Comparison of ENCODE assay signal across 2 cellular contexts in genomic region chr6:80689700-80690099, GRCh38.
TF ChIP-seq lines count a peak whose summit lies in the region.

No MANE protein-coding gene starts in this region.

TF ChIP-seq in SK-N-SH, 30 proteins besides CTCF, POLR2A, EP300 and RAD21:
- TF ChIP-seq FOXJ3 (CRISPR knock-in tag; IDR thresholded peaks at IDR 0.05) (no peak), FOSL2 (IDR thresholded peaks at IDR 0.05; ENCODE audit: borderline replicate concordance, low read depth) (no peak), REST (IDR thresholded peaks at IDR 0.05; ENCODE audit: low read depth, low read length) (no peak), SMC3 (IDR thresholded peaks at IDR 0.05; ENCODE audit: low read depth, low read length) (no peak), MEF2A (IDR thresholded peaks at IDR 0.05; ENCODE audit: borderline replicate concordance, low read depth) (no peak), FOXM1 (IDR thresholded peaks at IDR 0.05; ENCODE audit: low read depth) (no peak), MAX (IDR thresholded peaks at IDR 0.05; ENCODE audit: low read depth) (no peak), EZH2phosphoT487 (IDR thresholded peaks at IDR 0.05; ENCODE audit: borderline replicate concordance, low read depth) (no peak), GATA2 (CRISPR knock-in tag; IDR thresholded peaks at IDR 0.05) (no peak), RXRA (IDR thresholded peaks at IDR 0.05; ENCODE audit: borderline replicate concordance, low read depth) (no peak)

TF ChIP-seq in SK-N-SH treated with all-trans-retinoic acid at 6 μM for 48 hours, 23 proteins besides CTCF, POLR2A, EP300 and RAD21:
- TF ChIP-seq ARNTL (CRISPR knock-in tag; IDR thresholded peaks at IDR 0.05; ENCODE audit: borderline replicate concordance, low read depth) = no peak
- TF ChIP-seq CSRNP3 (CRISPR knock-in tag; IDR thresholded peaks at IDR 0.05) = no peak
- TF ChIP-seq ESRRG (CRISPR knock-in tag; IDR thresholded peaks at IDR 0.05) = no peak
- TF ChIP-seq SNAI2 (CRISPR knock-in tag; IDR thresholded peaks at IDR 0.05) = no peak
- no peak for TF ChIP-seq CSDC2 (CRISPR knock-in tag; IDR thresholded peaks at IDR 0.05)
- no peak for TF ChIP-seq OSR1 (CRISPR knock-in tag; IDR thresholded peaks at IDR 0.05)
- TF ChIP-seq POU6F1 (CRISPR knock-in tag; IDR thresholded peaks at IDR 0.05; ENCODE audit: borderline replicate concordance, low read depth) = no peak
- TF ChIP-seq ISL1 (CRISPR knock-in tag; IDR thresholded peaks at IDR 0.05) = no peak
- TF ChIP-seq CREB5 (CRISPR knock-in tag; IDR thresholded peaks at IDR 0.05; ENCODE audit: low read depth) = no peak
- no peak for TF ChIP-seq RARB (CRISPR knock-in tag; IDR thresholded peaks at IDR 0.05)
- no peak for TF ChIP-seq ZNF565 (CRISPR knock-in tag; conservative IDR thresholded peaks at IDR 0.05; ENCODE audit: low read depth)
- no peak for TF ChIP-seq ZNF8 (CRISPR knock-in tag; IDR thresholded peaks at IDR 0.05)
TF ChIP-seq in SK-N-SH treated with all-trans-retinoic acid at 6 μM for 48 hours: peak in this region for 0.
